Comparison of ENCODE assay signal across 8 cellular contexts in genomic region chr21:45555557-45556301, GRCh38. TPM values are rescaled to one million over a fixed set of nuclear protein-coding genes. Genes with fewer than 3 reads are reported as not detected.
A peak's percentile ranks its signal among the peaks of the same experiment; 100 is the strongest.
DNase-seq lines count a peak whose midpoint lies in the region; ATAC-seq and TF ChIP-seq lines count a peak whose summit lies in the region.

No MANE protein-coding gene starts in this region.

- H3K4me1 ChIP-seq in colonic mucosa = peaks cover 5% of the 10 kb centered on the region

- peak; percentile 49 for DNase-seq in AG09319 (ENCODE audit: extremely low read depth, low read depth)
- DNase-seq in GM19238 (ENCODE audit: insufficient read length, low spot score) = peak; percentile 93
- DNase-seq in NCI-H146 (lab: John Stamatoyannopoulos, UW) = peak; percentile 82
- DNase-seq in colonic mucosa = peak; percentile 84
- DNase-seq in kidney glomerular epithelial cell (lab: John Stamatoyannopoulos, UW) = peak; percentile 21
- DNase-seq in stimulated activated CD4-positive, alpha-beta T cell treated with anti-CD3 and anti-CD28 coated beads, Interleukin-4, amount 100 ng/mL, for 1 hour = peak; percentile 64

- H3K27me3 ChIP-seq in colonic mucosa = no peaks in the 10 kb centered on the region

- H3K9ac ChIP-seq in colonic mucosa (ENCODE audit: low read depth in 2 of 2, low read length in 2 of 2) = peak overlapping the region; percentile 60 to 66

- TF ChIP-seq CTCF in AG09319 (IDR thresholded peaks at IDR 0.05; ENCODE audit: low read depth, low read length) (peak; percentile 93), colonic mucosa (IDR thresholded peaks at IDR 0.05) (peak; percentile 77)

- H3K4me3 ChIP-seq in colonic mucosa = peak overlapping the region; percentile 52

- no peaks in the 10 kb centered on the region for H3K36me3 ChIP-seq in colonic mucosa

- ATAC-seq in activated CD4-positive, CD25-positive, alpha-beta regulatory T cell treated with anti-CD3 and anti-CD28 coated beads, Interleukin-2, amount 50 U/mL, for 24 hours = peak; percentile 42 to 57
- no peak for ATAC-seq in GM19351 (IDR thresholded peaks at IDR 0.05; ENCODE audit: unreplicated experiment)

- H3K27ac ChIP-seq in colonic mucosa = peak overlapping the region; percentile 73

- H3K9me3 ChIP-seq in colonic mucosa = no peaks in the 10 kb centered on the region

- intact Hi-C loops in colonic mucosa (cut with DNase I) = loop anchor here (5.0 kb wide), 2 partner anchors 42 to 262 kb away; no protein-coding TSS in a partner anchor

RNA-seq across cellular contexts. Expression of gene SLC19A1, which starts 13.5 kb away (rescaled TPM):
- 10 to 100 TPM; 10.7 to 25.3 TPM for total RNA-seq in colonic mucosa

Comparison
In these comparisons a context has a peak if more than half of its experiments do, and no peak if none do; other contexts are left out.
1. DNase-seq: peak in every context shown above with its lines; median percentile 93 in GM19238; 84 in colonic mucosa; 82 in NCI-H146; 64 in stimulated activated CD4-positive, alpha-beta T cell treated with anti-CD3 and anti-CD28 coated beads, Interleukin-4, amount 100 ng/mL, for 1 hour; 49 in AG09319; 21 in kidney glomerular epithelial cell.